In the genomic region with DNA sequence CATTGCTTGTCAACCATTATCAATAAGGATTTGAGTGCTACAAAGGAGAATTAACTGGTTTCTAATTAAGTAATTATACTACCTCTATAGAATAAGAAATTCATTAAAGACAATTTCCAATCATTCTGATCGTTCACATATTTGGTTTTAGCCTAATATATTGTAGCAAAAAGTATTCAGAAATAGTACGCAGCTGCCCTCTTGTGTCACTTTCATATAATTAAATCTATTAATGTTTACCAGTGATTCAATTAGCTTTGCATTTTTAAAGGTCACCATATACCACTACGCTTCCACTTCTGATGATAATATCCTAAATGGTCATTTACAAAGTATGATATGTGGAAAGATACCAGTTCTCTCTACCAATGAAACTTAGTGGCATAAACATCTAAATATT, we compare ENCODE assay signal across 10 cellular contexts.
DNase-seq lines count a peak whose midpoint lies in the region; ATAC-seq, FAIRE-seq and TF ChIP-seq lines count a peak whose summit lies in the region.
"Had no signal": no experiment of that assay in that cellular context is flagged by ENCODE, and none has a peak within 500 bp of the region (broad histone marks: within the 10 kb centered on the region; RNA-seq: fewer than 3 reads in every experiment).

No MANE protein-coding gene starts in this region.

- H3K27ac ChIP-seq in ascending aorta: no peak overlapping the region

- H3K9me3 ChIP-seq in ascending aorta: no peaks in the 10 kb centered on the region

- no peaks in the 10 kb centered on the region for H3K36me3 ChIP-seq in ascending aorta

- peaks cover 0 to 14% of the 10 kb centered on the region in 2 donors for H3K4me1 ChIP-seq in ascending aorta

- no peak for FAIRE-seq in GM12891 (lab: Jason Lieb, UNC)

- TF ChIP-seq POLR2A in GM12891 (IDR thresholded peaks at IDR 0.05; ENCODE audit: low read depth, low read length): no peak

- no peaks in the 10 kb centered on the region for H3K27me3 ChIP-seq in ascending aorta

- no peak for ATAC-seq in HG02610 (IDR thresholded peaks at IDR 0.05; ENCODE audit: unreplicated experiment)
- no peak for ATAC-seq in HG03469 (IDR thresholded peaks at IDR 0.05; ENCODE audit: unreplicated experiment)
- ATAC-seq: activated CD4-positive, alpha-beta T cell treated with anti-CD3 and anti-CD28 coated beads for 36 hours; stimulated activated naive CD8-positive, alpha-beta T cell treated with anti-CD3 and anti-CD28 coated beads, Interleukin-15, Interleukin-2, amounts not matched to agents 100 U/mL and 50 U/mL, for 24 hours had no signal

- no peak overlapping the region for H3K4me3 ChIP-seq in Jurkat, Clone E6-1 (ENCODE audit: low read length)
- H3K4me3 ChIP-seq in ascending aorta: no peak overlapping the region

- DNase-seq in A172 (ENCODE audit: low spot score) (peak; percentile 11), ascending aorta (ENCODE audit: low spot score in 2 of 2) (no peak), kidney glomerular epithelial cell (lab: John Stamatoyannopoulos, UW) (peak; percentile 43), GM12891 (ENCODE audit: insufficient read length, low spot score) (no peak), glomerular visceral epithelial cell (ENCODE audit: extremely low spot score) (no peak)
- DNase-seq in Jurkat, Clone E6-1 (ENCODE audit: low read depth, low spot score): peak; percentile 8
- DNase-seq: activated CD4-positive, alpha-beta T cell treated with anti-CD3 and anti-CD28 coated beads for 36 hours; stimulated activated naive CD8-positive, alpha-beta T cell treated with anti-CD3 and anti-CD28 coated beads, Interleukin-15, Interleukin-2, amounts not matched to agents 100 U/mL and 50 U/mL, for 24 hours had no signal

- intact Hi-C loops in ascending aorta (cut with DNase I): loop anchor here (2.0 to 10.0 kb wide), 2 partner anchors 144 to 1356 kb away; no protein-coding TSS in a partner anchor

- TF ChIP-seq CTCF in ascending aorta (IDR thresholded peaks at IDR 0.05): peak; percentile 33 to 73 (median 33)

TF ChIP-seq in GM12891, 5 proteins besides CTCF, POLR2A, EP300 and RAD21:
- TF ChIP-seq POLR2AphosphoS5 (IDR thresholded peaks at IDR 0.05; ENCODE audit: low read depth, low read length) (no peak), SPI1 (IDR thresholded peaks at IDR 0.05; ENCODE audit: low read depth, low read length) (no peak), PAX5 (IDR thresholded peaks at IDR 0.05; ENCODE audit: insufficient read depth, low read length, severe bottlenecking) (no peak), POU2F2 (IDR thresholded peaks at IDR 0.05; ENCODE audit: low read depth, low read length) (no peak), TAF1 (IDR thresholded peaks at IDR 0.05; ENCODE audit: low read depth, low read length) (no peak)

Comparison
In these comparisons a context has a peak if more than half of its experiments do, and no peak if none do; other contexts are left out.
1. DNase-seq: peak in A172 (single experiment), Jurkat, Clone E6-1 (single experiment) and kidney glomerular epithelial cell (single experiment); none in ascending aorta (0 of 2), GM12891 (single experiment) and glomerular visceral epithelial cell (single experiment).